Comparison of ENCODE assay signal across 15 cellular contexts in the genomic region with DNA sequence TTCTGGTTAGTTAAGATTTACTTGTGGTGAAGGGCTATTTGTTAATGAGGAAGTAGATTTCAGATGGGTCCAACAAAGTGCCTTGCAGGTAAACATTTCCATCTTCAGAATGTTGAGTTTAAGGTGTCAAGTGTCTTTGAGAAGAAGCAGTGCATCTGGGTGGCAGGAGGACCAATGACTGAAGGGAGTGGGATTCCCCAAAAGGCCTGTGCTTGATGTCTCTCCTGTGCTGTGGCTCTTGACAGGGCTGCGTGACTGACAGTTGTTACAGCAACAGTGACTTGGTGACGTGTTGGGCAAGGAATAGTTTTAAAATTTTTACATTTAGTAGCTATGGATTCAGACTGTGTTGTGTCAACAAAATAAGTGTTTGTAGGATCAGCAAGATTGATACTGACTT.
DNase-seq lines count a peak whose midpoint lies in the region; ATAC-seq and FAIRE-seq lines count a peak whose summit lies in the region.
"Had no signal": no experiment of that assay in that cellular context is flagged by ENCODE, and none has a peak within 500 bp of the region (broad histone marks: within the 10 kb centered on the region; RNA-seq: fewer than 3 reads in every experiment).

No MANE protein-coding gene starts in this region.

- no peaks in the 10 kb centered on the region for H3K27me3 Mint-ChIP-seq in activated CD4-positive, alpha-beta T cell treated with anti-CD3 and anti-CD28 coated beads, Interleukin-2, amount 10 ng/mL, durations not matched to agents 24 days and 14 days
- no peaks in the 10 kb centered on the region for H3K27me3 Mint-ChIP-seq in activated T-helper 17 cell treated with anti-CD3 and anti-CD28 coated beads, Interleukin-2, amount 50 U/mL, for 72 hours
- no peaks in the 10 kb centered on the region for H3K27me3 Mint-ChIP-seq in immature natural killer cell (ENCODE audit: low read depth in 3 of 3)
- H3K27me3 Mint-ChIP-seq: CD4-positive, alpha-beta T cell had no signal

- peak; percentile 35 for FAIRE-seq in urothelium cell line (lab: Jason Lieb, UNC)
- FAIRE-seq: GM12891 had no signal

- peaks cover 8% of the 10 kb centered on the region for H3K9me3 Mint-ChIP-seq in activated CD4-positive, alpha-beta T cell treated with anti-CD3 and anti-CD28 coated beads, Interleukin-2, amount 10 ng/mL, durations not matched to agents 24 days and 14 days
- H3K9me3 Mint-ChIP-seq in activated T-helper 17 cell treated with anti-CD3 and anti-CD28 coated beads, Interleukin-2, amount 50 U/mL, for 72 hours: peaks cover 3% of the 10 kb centered on the region
- peaks cover 0 to 2% (median 0%) of the 10 kb centered on the region in 6 donors for H3K9me3 Mint-ChIP-seq in immature natural killer cell
- H3K9me3 Mint-ChIP-seq: GM23338 had no signal

- no peak for ATAC-seq in activated T-helper 17 cell treated with anti-CD3 and anti-CD28 coated beads, Interleukin-2, amount 50 U/mL, for 72 hours (replicated peaks)
- no peak for ATAC-seq in esophagus mucosa
- ATAC-seq: GM23338 had no signal

- no peak overlapping the region for H3K27ac Mint-ChIP-seq in activated CD4-positive, alpha-beta T cell treated with anti-CD3 and anti-CD28 coated beads, Interleukin-2, amount 10 ng/mL, durations not matched to agents 24 days and 14 days
- peak overlapping the region; percentile 20 for H3K27ac Mint-ChIP-seq in activated T-helper 17 cell treated with anti-CD3 and anti-CD28 coated beads, Interleukin-2, amount 50 U/mL, for 72 hours
- H3K27ac Mint-ChIP-seq in immature natural killer cell: peak overlapping the region in 1 of 6 donors; percentile 58
- H3K27ac Mint-ChIP-seq: CD4-positive, alpha-beta T cell; GM23338 had no signal

- H3K4me1 Mint-ChIP-seq in activated CD4-positive, alpha-beta T cell treated with anti-CD3 and anti-CD28 coated beads, Interleukin-2, amount 10 ng/mL, durations not matched to agents 24 days and 14 days: no peaks in the 10 kb centered on the region
- H3K4me1 Mint-ChIP-seq in activated T-helper 17 cell treated with anti-CD3 and anti-CD28 coated beads, Interleukin-2, amount 50 U/mL, for 72 hours: no peaks in the 10 kb centered on the region
- peaks cover 35 to 38% of the 10 kb centered on the region in 2 donors for H3K4me1 Mint-ChIP-seq in immature natural killer cell
- H3K4me1 Mint-ChIP-seq: GM23338 had no signal

- peaks cover 27% of the 10 kb centered on the region for H3K36me3 Mint-ChIP-seq in activated CD4-positive, alpha-beta T cell treated with anti-CD3 and anti-CD28 coated beads, Interleukin-2, amount 10 ng/mL, durations not matched to agents 24 days and 14 days (ENCODE audit: low read depth)
- peaks cover 28% of the 10 kb centered on the region for H3K36me3 Mint-ChIP-seq in activated T-helper 17 cell treated with anti-CD3 and anti-CD28 coated beads, Interleukin-2, amount 50 U/mL, for 72 hours (ENCODE audit: low read depth)
- peaks cover 27 to 47% (median 42%) of the 10 kb centered on the region in 3 donors for H3K36me3 Mint-ChIP-seq in immature natural killer cell

- intact Hi-C loops in activated CD4-positive, alpha-beta T cell treated with anti-CD3 and anti-CD28 coated beads, Interleukin-2, amount 10 ng/mL, durations not matched to agents 24 days and 14 days (cut with micrococcal nuclease): no loop called here

- peak; percentile 28 for DNase-seq in activated CD4-positive, alpha-beta T cell treated with anti-CD3 and anti-CD28 coated beads, Interleukin-2, amount 10 ng/mL, durations not matched to agents 24 days and 14 days
- DNase-seq in activated CD4-positive, alpha-beta T cell treated with anti-CD3 and anti-CD28 coated beads for 1 hour: no peak
- no peak for DNase-seq in immature natural killer cell
- no peak for DNase-seq in urothelium cell line (ENCODE audit: low spot score)
- no peak for DNase-seq in stimulated activated CD4-positive, alpha-beta T cell treated with anti-CD3 and anti-CD28 coated beads, Interleukin-12 subunit alpha, Interleukin-12 subunit beta, amount 100 ng/mL, for 4 hours
- DNase-seq: ACHN; Calu3; CD4-positive, alpha-beta T cell; DMS 273 treated with DMSO at 0.1 percent for 48 hours; DMS79; H7 had no signal

- H3K4me3 Mint-ChIP-seq in activated CD4-positive, alpha-beta T cell treated with anti-CD3 and anti-CD28 coated beads, Interleukin-2, amount 10 ng/mL, durations not matched to agents 24 days and 14 days: no peak overlapping the region
- H3K4me3 Mint-ChIP-seq in activated T-helper 17 cell treated with anti-CD3 and anti-CD28 coated beads, Interleukin-2, amount 50 U/mL, for 72 hours: no peak overlapping the region
- peak overlapping the region in 4 of 5 donors; percentile 11 to 41 (median 24) for H3K4me3 Mint-ChIP-seq in immature natural killer cell
- H3K4me3 Mint-ChIP-seq: CD4-positive, alpha-beta T cell; GM23338 had no signal

Comparison
In these comparisons a context has a peak if more than half of its experiments do, and no peak if none do; other contexts are left out.
1. H3K4me3 Mint-ChIP-seq: peak in immature natural killer cell (4 of 5); none in activated CD4-positive, alpha-beta T cell treated with anti-CD3 and anti-CD28 coated beads, Interleukin-2, amount 10 ng/mL, durations not matched to agents 24 days and 14 days (single experiment) and activated T-helper 17 cell treated with anti-CD3 and anti-CD28 coated beads, Interleukin-2, amount 50 U/mL, for 72 hours (single experiment).